ENCODE assay signal across 16 cellular contexts in genomic region chr20:45584294-45584693, GRCh38. TPM values are rescaled to one million over a fixed set of nuclear protein-coding genes. Genes with fewer than 3 reads are reported as not detected.
"Had no signal": no experiment of that assay in that cellular context is flagged by ENCODE, and none has a peak within 500 bp of the region (broad histone marks: within the 10 kb centered on the region; RNA-seq: fewer than 3 reads in every experiment).

No MANE protein-coding gene starts in this region.

RNA-seq across cellular contexts. Expression of gene WFDC8, which starts 5.2 kb away (rescaled TPM):
- total RNA-seq: stomach, subcutaneous adipose tissue, suprapubic skin, temporal lobe, testis, thoracic aorta, tibial nerve, transverse colon, upper lobe of left lung, upper lobe of right lung, ureter, urinary bladder, uterus, vagina had no signal
- polyA plus RNA-seq: stomach, thymus, urinary bladder had no signal

RNA-seq across cellular contexts. Expression of gene EPPIN, which starts 37.1 kb away (rescaled TPM):
- total RNA-seq: stomach, subcutaneous adipose tissue, temporal lobe, thoracic aorta, tibial nerve, transverse colon, upper lobe of right lung, ureter, urinary bladder, vagina had no signal
- polyA plus RNA-seq: stomach, urinary bladder had no signal

RNA-seq across cellular contexts. Expression of gene WFDC6, which starts 45.0 kb away (rescaled TPM):
- total RNA-seq: stomach, subcutaneous adipose tissue, temporal lobe, thoracic aorta, thyroid gland, tibial nerve, transverse colon, upper lobe of right lung, ureter, urinary bladder, uterus, vagina had no signal
- polyA plus RNA-seq: stomach, urinary bladder had no signal

RNA-seq across cellular contexts. Expression of gene WFDC10A, which starts 45.2 kb away (rescaled TPM):
- total RNA-seq: stomach, subcutaneous adipose tissue, suprapubic skin, temporal lobe, testis, thoracic aorta, thyroid gland, tibial nerve, transverse colon, upper lobe of left lung, upper lobe of right lung, ureter, urinary bladder, uterus, vagina had no signal
- polyA plus RNA-seq: stomach, urinary bladder had no signal

RNA-seq across cellular contexts. Expression of gene WFDC9, which starts 46.8 kb away (rescaled TPM):
- total RNA-seq: stomach, subcutaneous adipose tissue, suprapubic skin, temporal lobe, testis, thoracic aorta, thyroid gland, tibial nerve, transverse colon, upper lobe of left lung, upper lobe of right lung, ureter, urinary bladder, uterus, vagina had no signal
- polyA plus RNA-seq: stomach, thymus, urinary bladder had no signal
